Comparison of ENCODE assay signal across 2 cellular contexts in the genomic region with DNA sequence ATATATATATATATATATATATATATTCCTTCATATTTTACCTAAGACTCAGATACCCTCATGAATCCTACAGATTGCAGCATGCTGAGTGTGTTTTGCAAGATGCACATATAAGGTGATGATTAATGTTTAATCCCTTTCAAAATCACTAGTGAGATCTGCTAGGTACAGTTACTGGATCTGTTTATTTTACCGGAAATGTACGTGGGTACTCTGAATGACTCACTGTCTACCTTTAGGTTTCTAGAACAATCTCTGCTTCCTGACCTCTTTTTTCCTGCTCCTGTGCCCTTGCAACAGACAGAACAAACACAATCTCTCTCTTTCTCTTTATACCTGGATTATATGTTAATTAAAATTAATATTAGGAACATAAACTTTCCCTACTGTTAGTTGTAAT.
TF ChIP-seq lines count a peak whose summit lies in the region.

No MANE protein-coding gene starts in this region.

TF ChIP-seq in H1, 55 proteins besides CTCF, POLR2A, EP300 and RAD21:
- TF ChIP-seq TAF7 (optimal IDR thresholded peaks at IDR 0.05; ENCODE audit: borderline replicate concordance, low read depth, low read length) (no peak), HDAC6 (IDR thresholded peaks at IDR 0.05; ENCODE audit: low read depth, low read length) (no peak), SIN3A (conservative IDR thresholded peaks at IDR 0.05 in 1 of 2, IDR thresholded peaks at IDR 0.05 in 1 of 2; ENCODE audit: low read depth in 1 of 2, low read length in 2 of 2) (no peak), FOSL1 (IDR thresholded peaks at IDR 0.05; ENCODE audit: insufficient read depth, low read depth, low read length) (no peak), POU5F1 (IDR thresholded peaks at IDR 0.05; ENCODE audit: low read depth, low read length) (no peak), TAF1 (IDR thresholded peaks at IDR 0.05; ENCODE audit: low read depth, low read length) (no peak), CBX8 (IDR thresholded peaks at IDR 0.05; ENCODE audit: borderline replicate concordance, low read depth, low read length) (no peak)
TF ChIP-seq in H1: peak in this region for 0.

TF ChIP-seq in HepG2, 621 proteins besides CTCF, POLR2A, EP300 and RAD21:
- TF ChIP-seq GABPA (IDR thresholded peaks at IDR 0.05; ENCODE audit: low read depth, low read length) (no peak), GABPA (CRISPR knock-in tag; IDR thresholded peaks at IDR 0.05; ENCODE audit: low read depth) (0 out of 2 replicates have a peak, but pooled peaks have one; percentile 11), ZNF180 (CRISPR knock-in tag; IDR thresholded peaks at IDR 0.05; ENCODE audit: borderline replicate concordance, low read depth) (no peak), FOSL2 (CRISPR knock-in tag; IDR thresholded peaks at IDR 0.05) (peak; percentile 11; the same call in 1 of the 2 replicates), IRF2 (CRISPR knock-in tag; IDR thresholded peaks at IDR 0.05) (no peak)
- TF ChIP-seq, protein P1, sequence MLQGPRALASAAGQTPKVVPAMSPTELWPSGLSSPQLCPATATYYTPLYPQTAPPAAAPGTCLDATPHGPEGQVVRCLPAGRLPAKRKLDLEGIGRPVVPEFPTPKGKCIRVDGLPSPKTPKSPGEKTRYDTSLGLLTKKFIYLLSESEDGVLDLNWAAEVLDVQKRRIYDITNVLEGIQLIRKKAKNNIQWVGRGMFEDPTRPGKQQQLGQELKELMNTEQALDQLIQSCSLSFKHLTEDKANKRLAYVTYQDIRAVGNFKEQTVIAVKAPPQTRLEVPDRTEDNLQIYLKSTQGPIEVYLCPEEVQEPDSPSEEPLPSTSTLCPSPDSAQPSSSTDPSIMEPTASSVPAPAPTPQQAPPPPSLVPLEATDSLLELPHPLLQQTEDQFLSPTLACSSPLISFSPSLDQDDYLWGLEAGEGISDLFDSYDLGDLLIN (CRISPR knock-in tag; IDR thresholded peaks at IDR 0.05; ENCODE audit: borderline replicate concordance): no peak
